24 cellular contexts compared by ENCODE assay signal in genomic region chr14:101233391-101233790, GRCh38.
DNase-seq lines count a peak whose midpoint lies in the region; ATAC-seq and TF ChIP-seq lines count a peak whose summit lies in the region.
"Had no signal": no experiment of that assay in that cellular context is flagged by ENCODE, and none has a peak within 500 bp of the region (broad histone marks: within the 10 kb centered on the region; RNA-seq: fewer than 3 reads in every experiment).

No MANE protein-coding gene starts in this region.

- peaks cover 11% of the 10 kb centered on the region for H3K4me1 Mint-ChIP-seq in GM23338
- H3K4me1 Mint-ChIP-seq in endodermal cell, result peaks cover 28% of the 10 kb centered on the region
- H3K4me1 Mint-ChIP-seq in stimulated activated effector memory CD8-positive, alpha-beta T cell treated with anti-CD3 and anti-CD28 coated beads, Interleukin-12 subunit alpha, Interleukin-12 subunit beta, amount 100 ng/mL, for 72 hours, result no peaks in the 10 kb centered on the region
- H3K4me1 Mint-ChIP-seq: CD8-positive, alpha-beta memory T cell had no signal

- no peak overlapping the region for H3K27ac ChIP-seq in GM23338 (ENCODE audit: low read depth)
- H3K27ac ChIP-seq in endodermal cell (ENCODE audit: low read depth, low read length), result no peak overlapping the region
- no peak overlapping the region for H3K27ac ChIP-seq in vagina
- H3K27ac ChIP-seq: HL-60, RWPE1, SK-N-MC had no signal

- H3F3A ChIP-seq in GM23338 (replicated peaks; ENCODE audit: low read depth), result no peaks in the 10 kb centered on the region

- no peaks in the 10 kb centered on the region for H4K20me1 ChIP-seq in GM23338 (replicated peaks; ENCODE audit: insufficient read depth)

- no peaks in the 10 kb centered on the region for H3K9me3 Mint-ChIP-seq in GM23338
- no peaks in the 10 kb centered on the region for H3K9me3 Mint-ChIP-seq in endodermal cell
- no peaks in the 10 kb centered on the region for H3K9me3 Mint-ChIP-seq in stimulated activated effector memory CD8-positive, alpha-beta T cell treated with anti-CD3 and anti-CD28 coated beads, Interleukin-12 subunit alpha, Interleukin-12 subunit beta, amount 100 ng/mL, for 72 hours
- H3K9me3 Mint-ChIP-seq: CD8-positive, alpha-beta memory T cell; H9; HFFc6 had no signal

- no peak overlapping the region for H3K4me3 ChIP-seq in GM23338
- H3K4me3 ChIP-seq in endodermal cell (ENCODE audit: low read length), result no peak overlapping the region
- no peak overlapping the region for H3K4me3 ChIP-seq in vagina
- H3K4me3 ChIP-seq: K562, SK-N-MC had no signal

- H3K36me3 Mint-ChIP-seq in GM23338 (ENCODE audit: low read depth) (no peaks in the 10 kb centered on the region), endodermal cell (ENCODE audit: low read depth) (no peaks in the 10 kb centered on the region)
- H3K36me3 Mint-ChIP-seq in stimulated activated effector memory CD8-positive, alpha-beta T cell treated with anti-CD3 and anti-CD28 coated beads, Interleukin-12 subunit alpha, Interleukin-12 subunit beta, amount 100 ng/mL, for 72 hours, result no peaks in the 10 kb centered on the region
- H3K36me3 Mint-ChIP-seq: CD8-positive, alpha-beta memory T cell had no signal

- no peak for DNase-seq in GM23338 (ENCODE audit: low spot score)
- peak; percentile 35 for DNase-seq in endodermal cell
- peak; percentile 64 for DNase-seq in mesenteric fat pad (ENCODE audit: low spot score)
- DNase-seq in posterior vena cava (ENCODE audit: low spot score), result peak; percentile 24
- no peak for DNase-seq in vagina (ENCODE audit: extremely low spot score in 2 of 2)
- no peak for DNase-seq in stimulated activated effector memory CD8-positive, alpha-beta T cell treated with anti-CD3 and anti-CD28 coated beads, Interleukin-12 subunit alpha, Interleukin-12 subunit beta, amount 100 ng/mL, for 72 hours (ENCODE audit: low spot score in 2 of 2)
- no peak for DNase-seq in NCI-H69 (lab: John Stamatoyannopoulos, UW)
- DNase-seq: Calu3; CD8-positive, alpha-beta memory T cell; DMS153; HFFc6; NCI-H1092 treated with DMSO at 0.1 percent for 48 hours; NCI-H1436 treated with DMSO at 0.1 percent for 48 hours; NCI-H2029; NCI-H2227 treated with DMSO at 0.1 percent for 48 hours; NCI-H510A; NCI-H748 treated with DMSO at 0.1 percent for 48 hours; SHP77 treated with DMSO at 0.1 percent for 48 hours had no signal

- no peak overlapping the region for H3K9ac ChIP-seq in endodermal cell (ENCODE audit: extremely low read depth, low read length, poor library complexity, severe bottlenecking)

- intact Hi-C loops in posterior vena cava (cut with DNase I) (no loop called here), vagina (cut with DNase I) (loop anchor here (10.0 kb wide), 1 partner anchor 391 kb away; no protein-coding TSS in a partner anchor)

- no peak overlapping the region for H3K4me3 Mint-ChIP-seq in GM23338
- no peak overlapping the region for H3K4me3 Mint-ChIP-seq in endodermal cell
- no peak overlapping the region for H3K4me3 Mint-ChIP-seq in stimulated activated effector memory CD8-positive, alpha-beta T cell treated with anti-CD3 and anti-CD28 coated beads, Interleukin-12 subunit alpha, Interleukin-12 subunit beta, amount 100 ng/mL, for 72 hours
- H3K4me3 Mint-ChIP-seq: CD8-positive, alpha-beta memory T cell; H9; HFFc6 had no signal

- H3K27me3 Mint-ChIP-seq in GM23338 (ENCODE audit: insufficient read depth, low read depth, poor library complexity), result peaks cover 5% of the 10 kb centered on the region
- H3K27me3 Mint-ChIP-seq in endodermal cell (ENCODE audit: insufficient read depth), result no peaks in the 10 kb centered on the region

- H3K36me3 ChIP-seq in GM23338 (ENCODE audit: insufficient read depth) (no peaks in the 10 kb centered on the region), endodermal cell (ENCODE audit: control insufficient read depth, insufficient read depth, low read length) (no peaks in the 10 kb centered on the region), vagina (no peaks in the 10 kb centered on the region)

- H3K79me2 ChIP-seq in GM23338 (replicated peaks; ENCODE audit: insufficient read depth), result no peaks in the 10 kb centered on the region

- H3K9me2 ChIP-seq in GM23338 (ENCODE audit: insufficient read depth), result no peaks in the 10 kb centered on the region

- no peak overlapping the region for H3K27ac Mint-ChIP-seq in GM23338
- no peak overlapping the region for H3K27ac Mint-ChIP-seq in endodermal cell
- H3K27ac Mint-ChIP-seq in stimulated activated effector memory CD8-positive, alpha-beta T cell treated with anti-CD3 and anti-CD28 coated beads, Interleukin-12 subunit alpha, Interleukin-12 subunit beta, amount 100 ng/mL, for 72 hours, result no peak overlapping the region
- H3K27ac Mint-ChIP-seq: HFFc6 had no signal

- no peak for ATAC-seq in GM23338
- no peak for ATAC-seq in stimulated activated effector memory CD8-positive, alpha-beta T cell treated with anti-CD3 and anti-CD28 coated beads, Interleukin-12 subunit alpha, Interleukin-12 subunit beta, amount 100 ng/mL, for 72 hours
- ATAC-seq: HepG2, K562 had no signal

- no peak for TF ChIP-seq CTCF in GM23338 (conservative IDR thresholded peaks at IDR 0.05; ENCODE audit: low read depth in 2 of 2)
- no peak for TF ChIP-seq CTCF in endodermal cell (conservative IDR thresholded peaks at IDR 0.05)
- no peak for TF ChIP-seq CTCF in vagina (IDR thresholded peaks at IDR 0.05)

- no peaks in the 10 kb centered on the region for H3K9me3 ChIP-seq in endodermal cell (ENCODE audit: control insufficient read depth, low read length)
- H3K9me3 ChIP-seq in vagina, result no peaks in the 10 kb centered on the region

- 92 to 96% methylated on average over 6 to 12 of the region's 12 CpGs for WGBS in endodermal cell (ENCODE audit: insufficient coverage in 1 of 2, insufficient read length in 1 of 2), 2 experiments

- H3K4me1 ChIP-seq in GM23338 (ENCODE audit: insufficient read depth) (no peaks in the 10 kb centered on the region), endodermal cell (ENCODE audit: control insufficient read depth, insufficient read depth, low read length) (peaks cover 4% of the 10 kb centered on the region), vagina (no peaks in the 10 kb centered on the region)

- H3K27me3 ChIP-seq in GM23338 (ENCODE audit: insufficient read depth) (no peaks in the 10 kb centered on the region), endodermal cell (ENCODE audit: control insufficient read depth, insufficient read depth, low read length, poor library complexity, severe bottlenecking) (no peaks in the 10 kb centered on the region), vagina (no peaks in the 10 kb centered on the region)

- TF ChIP-seq POLR2A in vagina (IDR thresholded peaks at IDR 0.05), result no peak

- no peak overlapping the region for H3K4me2 ChIP-seq in GM23338

- peak overlapping the region; percentile 76; the same call in 1 of the 2 replicates for H2AFZ ChIP-seq in GM23338

TF ChIP-seq in GM23338, 12 proteins besides CTCF, POLR2A, EP300 and RAD21:
- TF ChIP-seq STAT1 (IDR thresholded peaks at IDR 0.05; ENCODE audit: unreplicated experiment) (no peak), CREB1 (CRISPR knock-in tag; IDR thresholded peaks at IDR 0.05; ENCODE audit: low read depth) (no peak), EZH2 (IDR thresholded peaks at IDR 0.05; ENCODE audit: low read depth, unreplicated experiment) (no peak), EZH2phosphoT487 (IDR thresholded peaks at IDR 0.05; ENCODE audit: unreplicated experiment) (no peak), JUNB (IDR thresholded peaks at IDR 0.05; ENCODE audit: unreplicated experiment) (no peak), NANOG (IDR thresholded peaks at IDR 0.05; ENCODE audit: borderline replicate concordance) (no peak), ZNF331 (CRISPR knock-in tag; IDR thresholded peaks at IDR 0.05; ENCODE audit: low read depth) (no peak), ETS1 (IDR thresholded peaks at IDR 0.05) (no peak), REST (IDR thresholded peaks at IDR 0.05; ENCODE audit: unreplicated experiment) (no peak), POLR2AphosphoS5 (IDR thresholded peaks at IDR 0.05; ENCODE audit: low read depth) (no peak)

Comparison
In these comparisons a context has a peak if more than half of its experiments do, and no peak if none do; other contexts are left out.
1. DNase-seq: peak in endodermal cell (single experiment), mesenteric fat pad (single experiment) and posterior vena cava (single experiment); none in GM23338 (single experiment), vagina (0 of 2), stimulated activated effector memory CD8-positive, alpha-beta T cell treated with anti-CD3 and anti-CD28 coated beads, Interleukin-12 subunit alpha, Interleukin-12 subunit beta, amount 100 ng/mL, for 72 hours (0 of 2) and NCI-H69 (single experiment).